ENCODE assay signal across 22 cellular contexts in the genomic region with DNA sequence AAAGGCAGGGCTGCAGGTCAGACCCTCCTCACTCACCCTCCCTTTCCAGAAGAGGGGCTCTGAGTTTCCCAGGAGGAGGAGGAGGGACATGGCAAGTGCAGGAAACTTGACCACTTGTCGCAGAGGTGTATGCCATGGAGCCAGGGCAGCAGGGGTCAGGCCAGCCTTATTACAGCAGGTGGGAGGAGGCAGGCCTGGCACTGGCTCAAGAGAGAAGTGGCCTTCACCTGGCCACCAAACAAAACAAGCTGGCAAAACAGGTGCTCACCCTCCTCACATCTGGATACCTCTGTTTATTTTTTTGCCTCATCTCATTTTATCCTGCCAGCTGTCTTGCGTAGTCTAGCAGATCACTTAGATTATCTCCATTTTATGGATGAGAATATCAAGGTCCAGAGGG. TPM values are rescaled to one million over a fixed set of nuclear protein-coding genes. Genes with fewer than 3 reads are reported as not detected.
"Had no signal": no experiment of that assay in that cellular context is flagged by ENCODE, and none has a peak within 500 bp of the region (broad histone marks: within the 10 kb centered on the region; RNA-seq: fewer than 3 reads in every experiment).

No MANE protein-coding gene starts in this region.

- H3K9me3 ChIP-seq: Peyer's patch had no signal

- H3K36me3 ChIP-seq: cardiac muscle cell, Peyer's patch had no signal

- ATAC-seq: activated CD8-positive, alpha-beta memory T cell treated with anti-CD3 and anti-CD28 coated beads, Interleukin-2, amount 10 ng/mL, durations not matched to agents 7 days and 5 days; activated CD8-positive, alpha-beta T cell treated with anti-CD3 and anti-CD28 coated beads, Interleukin-2, amount 10 ng/mL, durations not matched to agents 7 days and 5 days; activated T-cell treated with anti-CD3 and anti-CD28 coated beads, Interleukin-2, amount 50 U/mL, for 4 hours; T-helper 17 cell had no signal

- H3K4me1 ChIP-seq: Peyer's patch had no signal

- H3K27me3 ChIP-seq: cardiac muscle cell, Peyer's patch had no signal

- H3K4me3 ChIP-seq: cardiac muscle cell, Peyer's patch had no signal

- FAIRE-seq: astrocyte had no signal

- H3K27ac ChIP-seq: cardiac muscle cell, Peyer's patch had no signal

- DNase-seq: activated CD4-positive, alpha-beta T cell treated with anti-CD3 and anti-CD28 coated beads for 48 hours; activated CD4-positive, alpha-beta T cell treated with anti-CD3 and anti-CD28 coated beads, Interleukin-2, amount 50 U/mL, for 4 hours; activated CD4-positive, CD25-positive, alpha-beta regulatory T cell treated with anti-CD3 and anti-CD28 coated beads, Interleukin-2, amount 50 U/mL, for 72 hours; activated CD8-positive, alpha-beta memory T cell treated with anti-CD3 and anti-CD28 coated beads, Interleukin-2, amount 10 ng/mL, durations not matched to agents 7 days and 5 days; activated CD8-positive, alpha-beta T cell treated with anti-CD3 and anti-CD28 coated beads, Interleukin-2, amount 10 ng/mL, durations not matched to agents 7 days and 5 days; activated effector memory CD4-positive, alpha-beta T cell treated with anti-CD3 and anti-CD28 coated beads, Interleukin-2, amount 50 U/mL, for 16 hours; activated naive CD4-positive, alpha-beta T cell treated with anti-CD3 and anti-CD28 coated beads for 36 hours; activated T-cell treated with anti-CD3 and anti-CD28 coated beads, Interleukin-2, amount 50 U/mL, for 4 hours; amygdala; KG1; NCI-H1092; NCI-H1694; NCI-H2081; NCI-H2227 treated with DMSO at 0.1 percent for 48 hours; NCI-H526; NCI-H82; Peyer's patch; SHP77; T-helper 17 cell; T-helper 9 cell had no signal

RNA-seq across cellular contexts. Expression of gene COL13A1, which starts 12.5 kb away (rescaled TPM):
- total RNA-seq: activated CD8-positive, alpha-beta memory T cell treated with anti-CD3 and anti-CD28 coated beads, Interleukin-2, amount 10 ng/mL, durations not matched to agents 7 days and 5 days; activated CD8-positive, alpha-beta T cell treated with anti-CD3 and anti-CD28 coated beads, Interleukin-2, amount 10 ng/mL, durations not matched to agents 7 days and 5 days; activated naive CD4-positive, alpha-beta T cell treated with anti-CD3 and anti-CD28 coated beads for 36 hours; activated T-cell treated with anti-CD3 and anti-CD28 coated beads, Interleukin-2, amount 50 U/mL, for 4 hours; T-helper 17 cell had no signal
